In genomic region chr2:86807462-86808275, GRCh38 we compare ENCODE assay signal across 8 cellular contexts. TPM values are rescaled to one million over a fixed set of nuclear protein-coding genes. Genes with fewer than 3 reads are reported as not detected.
DNase-seq lines count a peak whose midpoint lies in the region; ATAC-seq and TF ChIP-seq lines count a peak whose summit lies in the region.

No MANE protein-coding gene starts in this region.

- 1 to 2% methylated on average over 12 to 33 of the region's 52 CpGs for WGBS in esophagus squamous epithelium, 2 donors

- no peak for TF ChIP-seq CTCF in BE2C (IDR thresholded peaks at IDR 0.05; ENCODE audit: low read depth, low read length)
- no peak for TF ChIP-seq CTCF in esophagus squamous epithelium (IDR thresholded peaks at IDR 0.05)

- ATAC-seq in GM18907 (IDR thresholded peaks at IDR 0.05; ENCODE audit: unreplicated experiment) (peak; percentile 39), GM18520 (IDR thresholded peaks at IDR 0.05; ENCODE audit: unreplicated experiment) (no peak)
- peak; percentile 73 to 75 for ATAC-seq in natural killer cell treated with Interleukin-12 subunit alpha and Interleukin-12 subunit beta and Interleukin-15 and Interleukin-18, amount 100 ng/mL, for 72 hours

- no peaks in the 10 kb centered on the region for H3K9me3 Mint-ChIP-seq in natural killer cell treated with Interleukin-12 subunit alpha and Interleukin-12 subunit beta and Interleukin-15 and Interleukin-18, amount 100 ng/mL, for 72 hours

- DNase-seq in BE2C, result peak; percentile 24
- DNase-seq in NCI-H146 treated with DMSO at 0.1 percent for 48 hours (lab: John Stamatoyannopoulos, UW; ENCODE audit: unreplicated experiment), result peak; percentile 55
- peak; percentile 72 for DNase-seq in activated CD8-positive, alpha-beta memory T cell treated with anti-CD3 and anti-CD28 coated beads, Interleukin-2, amount 50 U/mL, for 4 hours
- DNase-seq in esophagus squamous epithelium (lab: John Stamatoyannopoulos, UW), result no peak
- DNase-seq in natural killer cell treated with Interleukin-12 subunit alpha and Interleukin-12 subunit beta and Interleukin-15 and Interleukin-18, amount 100 ng/mL, for 72 hours (ENCODE audit: low spot score), result peak; percentile 65
- DNase-seq in HCEC 1CT, result no peak

- H3K27ac Mint-ChIP-seq in natural killer cell treated with Interleukin-12 subunit alpha and Interleukin-12 subunit beta and Interleukin-15 and Interleukin-18, amount 100 ng/mL, for 72 hours, result peak overlapping the region; percentile 48 to 63

- no peaks in the 10 kb centered on the region for H3K9me3 ChIP-seq in BE2C
- H3K9me3 ChIP-seq in esophagus squamous epithelium, result no peaks in the 10 kb centered on the region

- H3K27me3 ChIP-seq in BE2C (no peaks in the 10 kb centered on the region), esophagus squamous epithelium (peaks cover 8 to 51% (median 9%) of the 10 kb centered on the region in 4 donors)

- TF ChIP-seq POLR2A in esophagus squamous epithelium (IDR thresholded peaks at IDR 0.05), result no peak

- intact Hi-C loops in esophagus squamous epithelium (cut with DNase I), result no loop called here

- no peaks in the 10 kb centered on the region for H3K4me1 ChIP-seq in BE2C
- peaks cover 9 to 39% (median 25%) of the 10 kb centered on the region in 3 donors for H3K4me1 ChIP-seq in esophagus squamous epithelium

- no peaks in the 10 kb centered on the region for H3K36me3 Mint-ChIP-seq in natural killer cell treated with Interleukin-12 subunit alpha and Interleukin-12 subunit beta and Interleukin-15 and Interleukin-18, amount 100 ng/mL, for 72 hours

- H3K4me3 ChIP-seq in BE2C (ENCODE audit: low read depth, low read length), result peak overlapping the region; percentile 44
- peak overlapping the region; percentile 41 to 67 (median 60) for H3K4me3 ChIP-seq in esophagus squamous epithelium

- peaks cover 4 to 17% of the 10 kb centered on the region in 2 donors for H3K27me3 Mint-ChIP-seq in natural killer cell treated with Interleukin-12 subunit alpha and Interleukin-12 subunit beta and Interleukin-15 and Interleukin-18, amount 100 ng/mL, for 72 hours

- H3K4me3 Mint-ChIP-seq in natural killer cell treated with Interleukin-12 subunit alpha and Interleukin-12 subunit beta and Interleukin-15 and Interleukin-18, amount 100 ng/mL, for 72 hours, result peak overlapping the region; percentile 87

- peak overlapping the region; percentile 30 to 85 (median 77) for H3K27ac ChIP-seq in esophagus squamous epithelium

- H3K36me3 ChIP-seq in BE2C, result no peaks in the 10 kb centered on the region
- H3K36me3 ChIP-seq in esophagus squamous epithelium, result no peaks in the 10 kb centered on the region

- peaks cover 18 to 25% of the 10 kb centered on the region in 2 donors for H3K4me1 Mint-ChIP-seq in natural killer cell treated with Interleukin-12 subunit alpha and Interleukin-12 subunit beta and Interleukin-15 and Interleukin-18, amount 100 ng/mL, for 72 hours (ENCODE audit: low read depth in 2 of 2)

RNA-seq across cellular contexts. Expression of gene CD8A, which starts 17.0 kb away (rescaled TPM):
- 0.51 TPM for polyA plus RNA-seq in BE2C (2012; ENCODE audit: insufficient read depth, insufficient read length, low read depth)
- total RNA-seq in esophagus squamous epithelium, result 1 to 10 TPM in 3 of 4 donors, not detected in 1; 1.6 to 6.5 (median 3.3) TPM
- total RNA-seq in natural killer cell treated with Interleukin-12 subunit alpha and Interleukin-12 subunit beta and Interleukin-15 and Interleukin-18, amount 100 ng/mL, for 72 hours, result 10 to 100 TPM; 67.8 to 85.0 TPM

RNA-seq across cellular contexts. Expression of gene CD8B, which starts 54.0 kb away (rescaled TPM):
- not detected for polyA plus RNA-seq in BE2C (2012; ENCODE audit: insufficient read depth, insufficient read length, low read depth)
- 1 to 10 TPM in 2 of 4 donors, under 1 TPM in 1, not detected in 1; 0.97 to 5.5 (median 3.9) TPM for total RNA-seq in esophagus squamous epithelium
- 10 to 100 TPM in 1 of 2 donors, 1 to 10 TPM in 1; 8.4 to 31.5 TPM for total RNA-seq in natural killer cell treated with Interleukin-12 subunit alpha and Interleukin-12 subunit beta and Interleukin-15 and Interleukin-18, amount 100 ng/mL, for 72 hours

Comparison
In these comparisons a context has a peak if more than half of its experiments do, and no peak if none do; other contexts are left out.
1. DNase-seq: peak in BE2C (single experiment), NCI-H146 treated with DMSO at 0.1 percent for 48 hours (single experiment), activated CD8-positive, alpha-beta memory T cell treated with anti-CD3 and anti-CD28 coated beads, Interleukin-2, amount 50 U/mL, for 4 hours (single experiment) and natural killer cell treated with Interleukin-12 subunit alpha and Interleukin-12 subunit beta and Interleukin-15 and Interleukin-18, amount 100 ng/mL, for 72 hours (single experiment); none in esophagus squamous epithelium (single experiment) and HCEC 1CT (single experiment).
2. RNA of gene CD8A, which starts 17.0 kb away (total RNA-seq): 67.8 to 85.0 TPM in natural killer cell treated with Interleukin-12 subunit alpha and Interleukin-12 subunit beta and Interleukin-15 and Interleukin-18, amount 100 ng/mL, for 72 hours; 1.6 to 6.5 TPM in esophagus squamous epithelium; every median in the first group is over 4 times any median in the second.